8 cellular contexts compared by ENCODE assay signal in genomic region chr19:10927691-10928562, GRCh38. TPM values are rescaled to one million over a fixed set of nuclear protein-coding genes. Genes with fewer than 3 reads are reported as not detected.
DNase-seq lines count a peak whose midpoint lies in the region; ATAC-seq and TF ChIP-seq lines count a peak whose summit lies in the region.

No MANE protein-coding gene starts in this region.

- H3K27ac ChIP-seq in SK-N-MC (no peak overlapping the region), neuronal stem cell (replicated peaks; ENCODE audit: low read length) (no peak overlapping the region)

- H3K79me1 ChIP-seq in neuronal stem cell (ENCODE audit: low read depth, low read length) = peaks cover 15% of the 10 kb centered on the region

- H3K9ac ChIP-seq in SK-N-MC (ENCODE audit: insufficient read length) (peak overlapping the region; percentile 75), neuronal stem cell (ENCODE audit: low read depth, low read length, poor library complexity) (peak overlapping the region; percentile 91)

- DNase-seq in AG08395 (ENCODE audit: low spot score) (peak; percentile 33), SK-N-MC (ENCODE audit: low read depth, low spot score) (no peak), erythroblast (lab: John Stamatoyannopoulos, UW) (peak; percentile 50 to 57), neuronal stem cell (ENCODE audit: low spot score) (no peak), NCI-H748 (lab: John Stamatoyannopoulos, UW; ENCODE audit: unreplicated experiment) (no peak), NCI-H2081 treated with DMSO at 0.1 percent for 48 hours (lab: John Stamatoyannopoulos, UW) (no peak), NK-92 (lab: John Stamatoyannopoulos, UW; ENCODE audit: unreplicated experiment) (no peak)

- H2BK120ac ChIP-seq in neuronal stem cell (ENCODE audit: low read depth, low read length) = no peak overlapping the region

- H3K36me3 ChIP-seq in SK-N-MC (ENCODE audit: insufficient read depth, low read length) (peaks cover 11% of the 10 kb centered on the region), neuronal stem cell (replicated peaks in 1 of 2; ENCODE audit: control insufficient read depth in 2 of 2, insufficient read depth in 2 of 2, low read length in 2 of 2) (peaks cover 19 to 54% of the 10 kb centered on the region in 2 donors)

- H3K4me3 ChIP-seq in SK-N-MC (peak overlapping the region; percentile 94), neuronal stem cell (ENCODE audit: low read length in 2 of 2) (peak overlapping the region; percentile 83 to 97)

- H2BK12ac ChIP-seq in neuronal stem cell (ENCODE audit: low read length) = no peak overlapping the region

- H3K4me2 ChIP-seq in neuronal stem cell (ENCODE audit: insufficient read depth, low read length, poor library complexity, severe bottlenecking) = peak overlapping the region; percentile 89

- no peak overlapping the region for H3K14ac ChIP-seq in neuronal stem cell (ENCODE audit: low read length)

- TF ChIP-seq POLR2A in erythroblast (IDR thresholded peaks at IDR 0.05; ENCODE audit: low read length) = no peak

- peak overlapping the region; percentile 24 for H2BK5ac ChIP-seq in neuronal stem cell (ENCODE audit: low read length)

- peak overlapping the region; percentile 83 for H3K18ac ChIP-seq in neuronal stem cell (ENCODE audit: low read length)

- H3K9me3 ChIP-seq in SK-N-MC (ENCODE audit: low read depth, low read length) (no peaks in the 10 kb centered on the region), neuronal stem cell (replicated peaks in 1 of 2; ENCODE audit: control insufficient read depth in 2 of 2, insufficient read depth in 1 of 2, low read depth in 1 of 2, low read length in 2 of 2) (no peaks in the 10 kb centered on the region)

- no peak overlapping the region for H4K91ac ChIP-seq in neuronal stem cell (ENCODE audit: low read depth, low read length, poor library complexity)

- no peak overlapping the region for H3K4ac ChIP-seq in neuronal stem cell (ENCODE audit: low read length)

- WGBS in neuronal stem cell (ENCODE audit: extremely low coverage in 2 of 2, insufficient read length in 2 of 2, insufficient replicate concordance in 1 of 2), 2 donors = no CpG with 5 or more reads among the region's 48 CpGs

- H2BK15ac ChIP-seq in neuronal stem cell (ENCODE audit: low read length) = peak overlapping the region; percentile 69

- H3K23ac ChIP-seq in neuronal stem cell (ENCODE audit: low read depth, low read length, poor library complexity) = peak overlapping the region; percentile 93

- H3K27me3 ChIP-seq in neuronal stem cell (ENCODE audit: control insufficient read depth in 3 of 3, insufficient read depth in 3 of 3, low read depth in 1 of 3, low read length in 3 of 3) = no peaks in the 10 kb centered on the region

- peak overlapping the region; percentile 84 for H2AK5ac ChIP-seq in neuronal stem cell (ENCODE audit: low read depth, low read length)

- ATAC-seq in GM21717 (IDR thresholded peaks at IDR 0.05; ENCODE audit: unreplicated experiment) = peak; percentile 4

- peaks cover 10 to 13% of the 10 kb centered on the region in 2 donors for H3K4me1 ChIP-seq in neuronal stem cell (ENCODE audit: control insufficient read depth in 2 of 2, insufficient read depth in 1 of 2, low read depth in 1 of 2, low read length in 2 of 2)

- no peak overlapping the region for H4K8ac ChIP-seq in neuronal stem cell (ENCODE audit: low read depth, low read length)

- H2AFZ ChIP-seq in neuronal stem cell (ENCODE audit: low read length) = peak overlapping the region; percentile 92

RNA-seq across cellular contexts. Expression of gene YIPF2, which starts 0.5 kb away (rescaled TPM):
- 28.4 TPM for polyA plus RNA-seq in neuronal stem cell (2013, experiment 1 of 2)
- polyA plus RNA-seq in neuronal stem cell (2013, experiment 2 of 2) = 27.5 TPM

RNA-seq across cellular contexts. Expression of gene TIMM29, which starts 0.7 kb away (rescaled TPM):
- polyA plus RNA-seq in neuronal stem cell (2013, experiment 1 of 2) = 19.1 TPM
- 19.4 TPM for polyA plus RNA-seq in neuronal stem cell (2013, experiment 2 of 2)

RNA-seq across cellular contexts. Expression of gene SMARCA4, which starts 32.9 kb away (rescaled TPM):
- polyA plus RNA-seq in neuronal stem cell (2013, experiment 1 of 2) = 168 TPM
- polyA plus RNA-seq in neuronal stem cell (2013, experiment 2 of 2) = 160 TPM

RNA-seq across cellular contexts. Expression of gene CARM1, which starts 56.6 kb away (rescaled TPM):
- 119 TPM for polyA plus RNA-seq in neuronal stem cell (2013, experiment 1 of 2)
- polyA plus RNA-seq in neuronal stem cell (2013, experiment 2 of 2) = 114 TPM

Comparison
In these comparisons a context has a peak if more than half of its experiments do, and no peak if none do; other contexts are left out.
1. DNase-seq: peak in AG08395 (single experiment) and erythroblast (2 of 2); none in SK-N-MC (single experiment), neuronal stem cell (single experiment), NCI-H748 (single experiment), NCI-H2081 treated with DMSO at 0.1 percent for 48 hours (single experiment) and NK-92 (single experiment).